In genomic region chr10:20443094-20443493, GRCh38 we compare ENCODE assay signal across 16 cellular contexts.
"Had no signal": no experiment of that assay in that cellular context is flagged by ENCODE, and none has a peak within 500 bp of the region (broad histone marks: within the 10 kb centered on the region; RNA-seq: fewer than 3 reads in every experiment).

No MANE protein-coding gene starts in this region.

- H3K27ac ChIP-seq: epithelial cell of prostate, heart left ventricle, pancreas, upper lobe of left lung had no signal

- H3K4me1 ChIP-seq: heart left ventricle, pancreas, upper lobe of left lung had no signal

- H3K9me3 ChIP-seq: pancreas, upper lobe of left lung had no signal

- H3K27me3 Mint-ChIP-seq: activated CD4-positive, alpha-beta memory T cell treated with anti-CD3 and anti-CD28 coated beads for 36 hours; memory B cell had no signal

- ATAC-seq: activated T-cell treated with anti-CD3 and anti-CD28 coated beads, Interleukin-2, amount 50 U/mL, for 72 hours; heart left ventricle; pancreas; right cardiac atrium; stimulated activated naive CD8-positive, alpha-beta T cell treated with anti-CD3 and anti-CD28 coated beads, Interleukin-15, Interleukin-2, amounts not matched to agents 100 U/mL and 50 U/mL, for 24 hours had no signal

- H3K36me3 Mint-ChIP-seq: activated CD4-positive, alpha-beta memory T cell treated with anti-CD3 and anti-CD28 coated beads for 36 hours; memory B cell had no signal

- H3K27me3 ChIP-seq: heart left ventricle, pancreas, upper lobe of left lung had no signal

- DNase-seq: activated CD4-positive, alpha-beta memory T cell treated with anti-CD3 and anti-CD28 coated beads for 36 hours; activated CD4-positive, alpha-beta T cell treated with anti-CD3 and anti-CD28 coated beads for 48 hours; activated CD4-positive, CD25-positive, alpha-beta regulatory T cell; activated effector memory CD4-positive, alpha-beta T cell treated with Interleukin-2 at 50 U/mL for 16 hours; activated naive CD4-positive, alpha-beta T cell treated with anti-CD3 and anti-CD28 coated beads for 36 hours; activated T-cell treated with anti-CD3 and anti-CD28 coated beads, Interleukin-2, amount 50 U/mL, for 72 hours; amygdala; heart left ventricle; pancreas; right cardiac atrium; stimulated activated CD4-positive, alpha-beta T cell treated with anti-CD3 and anti-CD28 coated beads, Interleukin-4, amount 100 ng/mL, for 4 hours; stimulated activated naive CD8-positive, alpha-beta T cell treated with anti-CD3 and anti-CD28 coated beads, Interleukin-15, Interleukin-2, amounts not matched to agents 100 U/mL and 50 U/mL, for 24 hours; upper lobe of left lung had no signal

- H3K27ac Mint-ChIP-seq: activated CD4-positive, alpha-beta memory T cell treated with anti-CD3 and anti-CD28 coated beads for 36 hours; activated naive CD4-positive, alpha-beta T cell treated with anti-CD3 and anti-CD28 coated beads for 36 hours; activated T-cell treated with anti-CD3 and anti-CD28 coated beads, Interleukin-2, amount 50 U/mL, for 72 hours; memory B cell; nephron had no signal

- H3K4me3 Mint-ChIP-seq: activated CD4-positive, alpha-beta memory T cell treated with anti-CD3 and anti-CD28 coated beads for 36 hours; activated naive CD4-positive, alpha-beta T cell treated with anti-CD3 and anti-CD28 coated beads for 36 hours; activated T-cell treated with anti-CD3 and anti-CD28 coated beads, Interleukin-2, amount 50 U/mL, for 72 hours; memory B cell; nephron had no signal

- H3K36me3 ChIP-seq: heart left ventricle, pancreas, upper lobe of left lung had no signal

- H3K4me1 Mint-ChIP-seq: memory B cell had no signal

- H3K4me3 ChIP-seq: heart left ventricle, pancreas, upper lobe of left lung had no signal
